Comparison of ENCODE assay signal across 8 cellular contexts in genomic region chr10:14603539-14604102, GRCh38.
DNase-seq lines count a peak whose midpoint lies in the region; ATAC-seq and TF ChIP-seq lines count a peak whose summit lies in the region.

No MANE protein-coding gene starts in this region.

- CTCF ChIA-PET in WTC11 (lab: Charles Lee): no interaction called here

- peaks cover 11% of the 10 kb centered on the region for H3K4me1 ChIP-seq in ACC112 (ENCODE audit: control insufficient read depth, insufficient read depth, low read length, unreplicated experiment)

- no peaks in the 10 kb centered on the region for H3K79me2 ChIP-seq in ACC112 (ENCODE audit: control insufficient read depth, insufficient read depth, low read length, unreplicated experiment)

- no peak overlapping the region for H2AFZ ChIP-seq in ACC112 (ENCODE audit: low read length, unreplicated experiment)

- ATAC-seq in GM18511 (IDR thresholded peaks at IDR 0.05; ENCODE audit: unreplicated experiment) (peak; percentile 21), HG03175 (IDR thresholded peaks at IDR 0.05; ENCODE audit: unreplicated experiment) (peak; percentile 14), WTC11 (peak; percentile 48), HG03457 (IDR thresholded peaks at IDR 0.05; ENCODE audit: unreplicated experiment) (no peak)

- peaks cover 18% of the 10 kb centered on the region for H3K27me3 ChIP-seq in ACC112 (ENCODE audit: insufficient read depth, low read length)

- peak overlapping the region; percentile 91 for H3K4me3 Mint-ChIP-seq in WTC11
- peak overlapping the region; percentile 92 for H3K4me3 Mint-ChIP-seq in osteocyte (ENCODE audit: unreplicated experiment)

- no peaks in the 10 kb centered on the region for H3K36me3 ChIP-seq in ACC112 (ENCODE audit: insufficient read depth, low read length)

- H3K9me3 Mint-ChIP-seq in WTC11: no peaks in the 10 kb centered on the region
- H3K9me3 Mint-ChIP-seq in osteocyte (ENCODE audit: unreplicated experiment): no peaks in the 10 kb centered on the region

- DNase-seq in WTC11 (ENCODE audit: low spot score): no peak
- no peak for DNase-seq in fibroblast of the aortic adventitia (ENCODE audit: low read depth)
- DNase-seq in osteocyte (ENCODE audit: extremely low spot score, unreplicated experiment): no peak
- no peak for DNase-seq in SIG-M5 treated with dmso at 0.1 percent for 504 hours (lab: John Stamatoyannopoulos, UW; ENCODE audit: unreplicated experiment)

- POLR2A ChIA-PET in WTC11 (lab: Charles Lee): no interaction called here

- H3K4me1 Mint-ChIP-seq in WTC11 (peaks cover 24% of the 10 kb centered on the region), osteocyte (ENCODE audit: unreplicated experiment) (peaks cover 31% of the 10 kb centered on the region)

- H3K4me3 ChIP-seq in ACC112 (ENCODE audit: low read depth, low read length) (peak overlapping the region; percentile 75), fibroblast of the aortic adventitia (ENCODE audit: low read depth, low read length) (peak overlapping the region; percentile 71)

- H3K27ac ChIP-seq in ACC112 (ENCODE audit: low read depth, low read length): no peak overlapping the region

- H3K27ac Mint-ChIP-seq in WTC11 (peak overlapping the region; percentile 88; the same call in 1 of the 2 replicates), osteocyte (ENCODE audit: unreplicated experiment) (peak overlapping the region; percentile 78)

- TF ChIP-seq CTCF in WTC11 (IDR thresholded peaks at IDR 0.05) (no peak), fibroblast of the aortic adventitia (IDR thresholded peaks at IDR 0.05; ENCODE audit: insufficient read depth, low read length) (no peak), osteocyte (IDR thresholded peaks at IDR 0.05) (no peak)

- H3K36me3 Mint-ChIP-seq in WTC11 (peaks cover 8% of the 10 kb centered on the region; the same call in 1 of the 2 replicates), osteocyte (ENCODE audit: unreplicated experiment) (peaks cover 11% of the 10 kb centered on the region)

- H3K27me3 Mint-ChIP-seq in WTC11 (ENCODE audit: low read depth) (peaks cover 31% of the 10 kb centered on the region), osteocyte (ENCODE audit: unreplicated experiment) (no peaks in the 10 kb centered on the region)

TF ChIP-seq in WTC11, 78 proteins besides CTCF, POLR2A, EP300 and RAD21:
- TF ChIP-seq EMX1 (CRISPR knock-in tag; IDR thresholded peaks at IDR 0.05) (no peak), KAT7 (CRISPR knock-in tag; IDR thresholded peaks at IDR 0.05; ENCODE audit: borderline replicate concordance) (peak; percentile 64; the same call in 1 of the 2 replicates), FOXP1 (CRISPR knock-in tag; IDR thresholded peaks at IDR 0.05; ENCODE audit: borderline replicate concordance) (0 out of 2 replicates have a peak, but pooled peaks have one; percentile 34)
TF ChIP-seq in WTC11: peak in this region for 2.
